In the genomic region with DNA sequence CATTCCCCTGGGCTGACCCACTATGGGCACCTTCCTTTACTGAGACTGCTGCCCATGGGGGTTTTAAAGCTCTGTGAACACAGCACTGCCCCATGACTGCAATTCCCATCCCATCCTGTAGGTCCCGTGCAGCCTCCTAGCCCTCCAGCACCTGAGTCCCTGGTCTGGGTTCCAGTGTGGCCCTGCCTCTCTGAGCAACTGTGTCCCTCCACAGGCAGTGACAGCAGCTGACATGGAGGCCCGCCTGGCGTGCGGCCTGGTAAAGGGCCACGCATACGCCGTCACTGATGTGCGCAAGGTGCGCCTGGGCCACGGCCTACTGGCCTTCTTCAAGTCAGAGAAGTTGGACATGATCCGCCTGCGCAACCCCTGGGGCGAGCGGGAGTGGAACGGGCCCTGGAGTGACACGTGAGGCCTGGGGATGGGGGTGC, we compare ENCODE assay signal across 14 cellular contexts. TPM values are rescaled to one million over a fixed set of nuclear protein-coding genes. Genes with fewer than 3 reads are reported as not detected.
DNase-seq lines count a peak whose midpoint lies in the region; ATAC-seq, FAIRE-seq and TF ChIP-seq lines count a peak whose summit lies in the region.
"Had no signal": no experiment of that assay in that cellular context is flagged by ENCODE, and none has a peak within 500 bp of the region (broad histone marks: within the 10 kb centered on the region; RNA-seq: fewer than 3 reads in every experiment).

No MANE protein-coding gene starts in this region.

- 93% methylated on average over 11 of the region's 16 CpGs; no CpG with 5 or more reads in 1 of the 2 experiments for WGBS in IMR-90 (ENCODE audit: extremely low coverage in 2 of 2, insufficient read length in 1 of 2), 2 experiments
- 31% methylated on average over 16 of the region's 16 CpGs for WGBS in K562 (ENCODE audit: insufficient coverage, low coverage, missing lambda C conversion rate)
- WGBS in mesenchymal stem cell, result 97% methylated on average over 16 of the region's 16 CpGs

- no peak overlapping the region for H3K4me2 ChIP-seq in IMR-90 (ENCODE audit: low read depth, low read length)
- no peak overlapping the region for H3K4me2 ChIP-seq in K562 (ENCODE audit: insufficient read depth, low read length)
- H3K4me2 ChIP-seq in mesenchymal stem cell (ENCODE audit: low read length, poor library complexity, severe bottlenecking), result no peak overlapping the region

- H3K79me2 ChIP-seq in K562 (ENCODE audit: control insufficient read depth, insufficient read depth, low read length), result no peaks in the 10 kb centered on the region

- H4K91ac ChIP-seq in IMR-90 (ENCODE audit: insufficient read depth, low read depth, low read length), result no peak overlapping the region
- peak overlapping the region; percentile 35 for H4K91ac ChIP-seq in mesenchymal stem cell (ENCODE audit: low read length)

- ATAC-seq in IMR-90 (ENCODE audit: low read depth), result no peak
- ATAC-seq in K562, result peak; percentile 85
- no peak for ATAC-seq in lower lobe of right lung
- no peak for ATAC-seq in HG03571 (IDR thresholded peaks at IDR 0.05; ENCODE audit: unreplicated experiment)

- BruUV-seq in IMR-90 (replicated peaks; lab: Mats Ljungman, UMichigan) (no TSS peak), K562 (replicated peaks; lab: Mats Ljungman, UMichigan) (no TSS peak)

- no peak for TF ChIP-seq RAD21 in IMR-90 (IDR thresholded peaks at IDR 0.05; ENCODE audit: low read length)
- TF ChIP-seq RAD21 in K562 (CRISPR knock-in tag; conservative IDR thresholded peaks at IDR 0.05 in 1 of 2, IDR thresholded peaks at IDR 0.05 in 1 of 2), result no peak

- H3K27ac ChIP-seq in IMR-90 (ENCODE audit: insufficient read depth, low read length), result no peak overlapping the region
- no peak overlapping the region for H3K27ac ChIP-seq in K562 (ENCODE audit: extremely low read depth, low read depth, low read length)
- H3K27ac ChIP-seq in mesenchymal stem cell (ENCODE audit: low read length, poor library complexity, severe bottlenecking), result no peak overlapping the region
- no peak overlapping the region for H3K27ac ChIP-seq in lower lobe of right lung
- H3K27ac ChIP-seq: SK-N-MC had no signal

- H3K23ac ChIP-seq in IMR-90 (ENCODE audit: low read depth, low read length), result no peak overlapping the region
- H3K23ac ChIP-seq in mesenchymal stem cell (ENCODE audit: low read length in 2 of 2), result no peak overlapping the region

- no peak for TF ChIP-seq EP300 in K562 (IDR thresholded peaks at IDR 0.05; ENCODE audit: low read length)

- H3K18ac ChIP-seq in IMR-90 (ENCODE audit: low read depth, low read length) (no peak overlapping the region), mesenchymal stem cell (ENCODE audit: low read depth in 1 of 2, low read length in 2 of 2) (no peak overlapping the region)

- H3K9me3 ChIP-seq in IMR-90 (ENCODE audit: control insufficient read depth, insufficient read depth, low read length) (no peaks in the 10 kb centered on the region), K562 (replicated peaks; ENCODE audit: control insufficient read depth, insufficient read depth, low read depth, low read length) (no peaks in the 10 kb centered on the region), mesenchymal stem cell (ENCODE audit: control insufficient read depth, low read length) (no peaks in the 10 kb centered on the region), lower lobe of right lung (no peaks in the 10 kb centered on the region)

- DNase-seq in ELR (ENCODE audit: low read depth) (peak; percentile 31), IMR-90 (no peak), K562 (ENCODE audit: extremely low read depth in 1 of 4, low spot score in 3 of 4) (peak; percentile 30 to 51 (median 48)), mesenchymal stem cell (no peak), retina (no peak), lower lobe of right lung (no peak)
- DNase-seq: activated CD4-positive, alpha-beta T cell treated with anti-CD3 and anti-CD28 coated beads, Interleukin-2, amount 50 U/mL, for 48 hours; NCI-H446 treated with DMSO at 0.1 percent for 48 hours; trophoblast cell had no signal

- FAIRE-seq in K562 (lab: Jason Lieb, UNC), result peak; percentile 56

- H3K36me3 ChIP-seq in IMR-90 (ENCODE audit: control insufficient read depth, insufficient read depth, low read length) (peaks cover 21% of the 10 kb centered on the region; the same call in 1 of the 2 replicates), K562 (ENCODE audit: control insufficient read depth, insufficient read depth, low read length) (no peaks in the 10 kb centered on the region), mesenchymal stem cell (ENCODE audit: control insufficient read depth in 1 of 2, insufficient read depth in 2 of 2, low read depth in 1 of 2, low read length in 2 of 2) (peaks cover 48 to 51% of the 10 kb centered on the region in 2 experiments), lower lobe of right lung (peaks cover 8% of the 10 kb centered on the region)

- H3K4ac ChIP-seq in IMR-90 (ENCODE audit: low read depth, low read length) (no peak overlapping the region), mesenchymal stem cell (ENCODE audit: low read depth in 1 of 2, low read length in 2 of 2) (no peak overlapping the region)

- H4K8ac ChIP-seq in IMR-90 (ENCODE audit: low read depth in 2 of 2, low read length in 2 of 2), result no peak overlapping the region
- H4K8ac ChIP-seq in mesenchymal stem cell (ENCODE audit: low read length), result no peak overlapping the region

- no peak overlapping the region for H2AFZ ChIP-seq in IMR-90 (replicated peaks; ENCODE audit: low read length, poor library complexity)
- no peak overlapping the region for H2AFZ ChIP-seq in K562 (ENCODE audit: low read depth, low read length)
- no peak overlapping the region for H2AFZ ChIP-seq in mesenchymal stem cell (ENCODE audit: low read depth, low read length)

- H3K56ac ChIP-seq in IMR-90 (ENCODE audit: extremely low read depth, insufficient read depth, low read length), result no peak overlapping the region

- TF ChIP-seq CTCF in IMR-90 (conservative IDR thresholded peaks at IDR 0.05; ENCODE audit: low read depth, low read length), result no peak
- TF ChIP-seq CTCF in K562 (IDR thresholded peaks at IDR 0.05 in 2 of 3, conservative IDR thresholded peaks at IDR 0.05 in 1 of 3; ENCODE audit: insufficient read depth in 2 of 3, low read depth in 1 of 3, low read length in 3 of 3), result peak; percentile 35 to 47 (median 38); a peak in 5 of 6 replicates
- no peak for TF ChIP-seq CTCF in lower lobe of right lung (IDR thresholded peaks at IDR 0.05)

- intact Hi-C loops in IMR-90 (cut with micrococcal nuclease) (no loop called here), K562 (cut with micrococcal nuclease) (no loop called here), lower lobe of right lung (cut with DNase I) (no loop called here)

- H2BK15ac ChIP-seq in IMR-90 (ENCODE audit: low read depth, low read length) (no peak overlapping the region), mesenchymal stem cell (ENCODE audit: low read depth, poor library complexity, severe bottlenecking) (no peak overlapping the region)

- H3K9me1 ChIP-seq in IMR-90 (ENCODE audit: insufficient read depth, low read length) (peaks cover 3% of the 10 kb centered on the region), K562 (ENCODE audit: control insufficient read depth, insufficient read depth, low read length) (no peaks in the 10 kb centered on the region)

- H3K4me3 ChIP-seq in IMR-90 (ENCODE audit: insufficient read depth, low read depth, low read length), result no peak overlapping the region
- no peak overlapping the region for H3K4me3 ChIP-seq in K562
- H3K4me3 ChIP-seq in mesenchymal stem cell (ENCODE audit: insufficient read depth in 1 of 2, low read depth in 1 of 2, low read length in 2 of 2), result no peak overlapping the region
- H3K4me3 ChIP-seq in lower lobe of right lung, result no peak overlapping the region
- H3K4me3 ChIP-seq: SK-N-MC had no signal

- H3K27me3 ChIP-seq in IMR-90 (ENCODE audit: control insufficient read depth, insufficient read depth, low read length) (no peaks in the 10 kb centered on the region), K562 (ENCODE audit: control insufficient read depth in 2 of 2, insufficient read depth in 2 of 2, low read length in 2 of 2) (peaks cover 11 to 80% of the 10 kb centered on the region in 2 experiments; a peak in 3 of 5 replicates), mesenchymal stem cell (ENCODE audit: control insufficient read depth in 1 of 2, insufficient read depth in 1 of 2, low read length in 2 of 2) (no peaks in the 10 kb centered on the region), lower lobe of right lung (ENCODE audit: low read depth) (no peaks in the 10 kb centered on the region)

- POLR2A ChIA-PET in IMR-90 (lab: Charles Lee; ENCODE audit: unreplicated experiment) (no interaction called here), K562 (lab: Yijun Ruan, JAX) (interaction anchor here (0.6 kb wide), 2 partner anchors 354 to 1447 kb away, joined by 3 read pairs; no protein-coding TSS in a partner anchor)

- dilution Hi-C loops in IMR-90 (cut with HindIII; ENCODE audit: low sequenced_read_pairs, unreplicated experiment), result no loop called here

- no peak overlapping the region for H2BK5ac ChIP-seq in IMR-90 (ENCODE audit: low read depth, low read length, poor library complexity, severe bottlenecking)
- no peak overlapping the region for H2BK5ac ChIP-seq in mesenchymal stem cell (ENCODE audit: low read depth, low read length, poor library complexity, severe bottlenecking)

- in situ Hi-C loops in IMR-90 (cut with MboI; ENCODE audit: low sequenced_read_pairs), result no loop called here
- in situ Hi-C loops in K562 (cut with MboI), result no loop called here

- no peak overlapping the region for H2BK20ac ChIP-seq in IMR-90 (ENCODE audit: low read depth, low read length)

- CTCF ChIA-PET in IMR-90 (lab: Yijun Ruan, JAX) (interaction anchor here (2.4 kb wide), 1 partner anchor 12 kb away, joined by 6 read pairs; no protein-coding TSS in a partner anchor), K562 (lab: Yijun Ruan, JAX; ENCODE audit: low intra/inter-chr PET ratio) (interaction anchor here (3.8 kb wide), 1 partner anchor 69 kb away, joined by 25 read pairs; no protein-coding TSS in a partner anchor)

- H3K79me1 ChIP-seq in IMR-90 (ENCODE audit: low read depth in 1 of 2, low read length in 2 of 2) (no peaks in the 10 kb centered on the region), mesenchymal stem cell (replicated peaks; ENCODE audit: low read length, poor library complexity, severe bottlenecking) (peaks cover 6% of the 10 kb centered on the region)

- H3K14ac ChIP-seq in IMR-90 (replicated peaks; ENCODE audit: low read depth, low read length) (no peak overlapping the region), mesenchymal stem cell (ENCODE audit: low read length in 2 of 2) (no peak overlapping the region)

- TF ChIP-seq POLR2A in IMR-90 (IDR thresholded peaks at IDR 0.05; ENCODE audit: low read depth, low read length) (no peak), K562 (conservative IDR thresholded peaks at IDR 0.05) (no peak)

- H2AK5ac ChIP-seq in IMR-90 (ENCODE audit: low read depth, low read length) (no peak overlapping the region), mesenchymal stem cell (ENCODE audit: low read length, severe bottlenecking) (no peak overlapping the region)

- peak overlapping the region; percentile 34 for H2AK9ac ChIP-seq in IMR-90 (replicated peaks; ENCODE audit: low read depth, low read length, poor library complexity)

- H2BK120ac ChIP-seq in IMR-90 (ENCODE audit: low read depth, low read length) (no peak overlapping the region), mesenchymal stem cell (ENCODE audit: low read depth, low read length) (no peak overlapping the region)

- H4K20me1 ChIP-seq in IMR-90 (ENCODE audit: insufficient read depth, low read length), result no peaks in the 10 kb centered on the region; the same call in 1 of the 2 replicates
- H4K20me1 ChIP-seq in K562 (replicated peaks; ENCODE audit: control insufficient read depth, insufficient read depth, low read length), result no peaks in the 10 kb centered on the region; the same call in 1 of the 2 replicates

- no peak overlapping the region for H4K5ac ChIP-seq in IMR-90 (ENCODE audit: low read depth, low read length)

- no peak overlapping the region for H3K9ac ChIP-seq in IMR-90 (ENCODE audit: low read depth, low read length)
- 0 out of 4 replicates have a peak overlapping the region, but pooled peaks of 1 of the 2 experiments have one; percentile 40 for H3K9ac ChIP-seq in K562 (ENCODE audit: insufficient read depth in 1 of 2, low read depth in 2 of 2, low read length in 2 of 2)
- no peak overlapping the region for H3K9ac ChIP-seq in mesenchymal stem cell (ENCODE audit: low read length)

- no peaks in the 10 kb centered on the region for H3K4me1 ChIP-seq in IMR-90 (ENCODE audit: control insufficient read depth, insufficient read depth, low read length)
- peaks cover 0 to 13% of the 10 kb centered on the region in 2 experiments; a peak in 2 of 5 replicates for H3K4me1 ChIP-seq in K562 (replicated peaks in 1 of 2; ENCODE audit: control insufficient read depth in 2 of 2, insufficient read depth in 2 of 2, low read length in 2 of 2)
- H3K4me1 ChIP-seq in mesenchymal stem cell (ENCODE audit: control insufficient read depth, insufficient read depth, low read depth, low read length), result peaks cover 18% of the 10 kb centered on the region
- no peaks in the 10 kb centered on the region for H3K4me1 ChIP-seq in lower lobe of right lung

- no peak overlapping the region for H2BK12ac ChIP-seq in mesenchymal stem cell (ENCODE audit: low read length in 2 of 2)

RNA-seq across cellular contexts. Expression of gene OMP, which starts 12.6 kb away (rescaled TPM):
- total RNA-seq in IMR-90 (2012; rRNA removed) (not detected in 2 replicates), K562 (2014; rRNA removed) (not detected in 2 replicates), K562 (2014; rRNA removed; fragmentation: Illumina TruSeq; extraction: Trizol) (not detected in 2 replicates), K562 (2015; rRNA removed; fragmentation: Illumina TruSeq; extraction: Trizol) (not detected in 2 replicates), K562 (2021) (not detected in 2 replicates), lower lobe of right lung (not detected)
- polyA plus RNA-seq in IMR-90 (2012; rRNA removed) (0.27 and 0.46 TPM in 2 replicates), K562 (2011; rRNA removed) (not detected in 2 replicates), K562 (2014; fragmentation: Illumina TruSeq; extraction: Trizol) (not detected in 2 replicates), K562 (2014; fragmentation: Nextera tagmentation; extraction: Ambion mirVana) (not detected), K562 (2014; rRNA removed) (not detected in 2 replicates)
- polyA plus RNA-seq in IMR-90 (2012; cell fraction: cytosol; rRNA removed), result 0.19 TPM in 1 of 2 replicates, not detected in the other
- polyA plus RNA-seq in IMR-90 (2012; cell fraction: nucleus; rRNA removed; ENCODE audit: low replicate concordance), result 0.71 and 1.6 TPM in 2 replicates
- total RNA-seq in K562 (2011; cell fraction: chromatin; rRNA removed; ENCODE audit: low replicate concordance), result 2.0 and 3.9 TPM in 2 replicates
- total RNA-seq in K562 (2011; cell fraction: nucleolus; rRNA removed), result 2.4 and 4.2 TPM in 2 replicates
- total RNA-seq in K562 (2011; cell fraction: nucleoplasm; rRNA removed), result 1.1 and 1.8 TPM in 2 replicates
- polyA plus RNA-seq in K562 (2011; cell fraction: cytosol; rRNA removed), result not detected in 2 replicates
- polyA plus RNA-seq in K562 (2011; cell fraction: nucleus; rRNA removed), result 0.74 and 0.86 TPM in 2 replicates
- 0.33 TPM in 1 of 2 replicates, not detected in the other for polyA plus RNA-seq in K562 (2012)
- polyA minus RNA-seq in K562 (2011; rRNA and poly(A)+ RNA removed), result not detected in 2 replicates
- polyA minus RNA-seq in K562 (2011; cell fraction: cytosol; rRNA and poly(A)+ RNA removed), result not detected in 2 replicates
- polyA minus RNA-seq in K562 (2011; cell fraction: nucleus; rRNA and poly(A)+ RNA removed), result 1.4 TPM in 1 of 2 replicates, not detected in the other
- polyA plus RNA-seq in mesenchymal stem cell (2013, experiment 1 of 2), result 0.19 TPM
- polyA plus RNA-seq in mesenchymal stem cell (2013, experiment 2 of 2), result not detected
- total RNA-seq: activated naive CD4-positive, alpha-beta T cell treated with anti-CD3 and anti-CD28 coated beads, Interleukin-2, amount 50 U/mL, for 72 hours; dermis microvascular lymphatic vessel endothelial cell; lung microvascular endothelial cell had no signal

RNA-seq across cellular contexts. Expression of gene MYO7A, which starts 12.8 kb away (rescaled TPM):
- total RNA-seq in IMR-90 (2012; rRNA removed) (under 0.01 TPM in 1 of 2 replicates, not detected in the other), K562 (2014; rRNA removed) (0.04 and 0.09 TPM in 2 replicates), K562 (2014; rRNA removed; fragmentation: Illumina TruSeq; extraction: Trizol) (0.04 TPM in 1 of 2 replicates, not detected in the other), K562 (2015; rRNA removed; fragmentation: Illumina TruSeq; extraction: Trizol) (0.07 TPM in 1 of 2 replicates, not detected in the other), K562 (2021) (0.07 and 0.11 TPM in 2 replicates), lower lobe of right lung (5.5 TPM)
- polyA plus RNA-seq in IMR-90 (2012; rRNA removed) (0.01 and 0.02 TPM in 2 replicates), K562 (2011; rRNA removed) (0.10 and 0.14 TPM in 2 replicates), K562 (2014; fragmentation: Illumina TruSeq; extraction: Trizol) (0.03 and 0.06 TPM in 2 replicates), K562 (2014; fragmentation: Nextera tagmentation; extraction: Ambion mirVana) (under 1 TPM in 1 of 2 experiments, not detected in 1; 0.01 TPM), K562 (2014; rRNA removed) (0.11 TPM in 1 of 2 replicates, not detected in the other)
- polyA plus RNA-seq in IMR-90 (2012; cell fraction: cytosol; rRNA removed), result 0.02 and 0.05 TPM in 2 replicates
- polyA plus RNA-seq in IMR-90 (2012; cell fraction: nucleus; rRNA removed; ENCODE audit: low replicate concordance), result 0.23 and 0.24 TPM in 2 replicates
- 1.1 and 2.5 TPM in 2 replicates for total RNA-seq in K562 (2011; cell fraction: chromatin; rRNA removed; ENCODE audit: low replicate concordance)
- 0.79 and 1.0 TPM in 2 replicates for total RNA-seq in K562 (2011; cell fraction: nucleolus; rRNA removed)
- 0.53 and 0.73 TPM in 2 replicates for total RNA-seq in K562 (2011; cell fraction: nucleoplasm; rRNA removed)
- 0.13 and 0.19 TPM in 2 replicates for polyA plus RNA-seq in K562 (2011; cell fraction: cytosol; rRNA removed)
- polyA plus RNA-seq in K562 (2011; cell fraction: nucleus; rRNA removed), result 1.0 and 1.3 TPM in 2 replicates
- 0.04 and 0.35 TPM in 2 replicates for polyA plus RNA-seq in K562 (2012)
- polyA minus RNA-seq in K562 (2011; rRNA and poly(A)+ RNA removed), result 0.11 and 0.21 TPM in 2 replicates
- not detected in 2 replicates for polyA minus RNA-seq in K562 (2011; cell fraction: cytosol; rRNA and poly(A)+ RNA removed)
- polyA minus RNA-seq in K562 (2011; cell fraction: nucleus; rRNA and poly(A)+ RNA removed), result 0.22 and 0.40 TPM in 2 replicates
- 0.04 TPM for polyA plus RNA-seq in mesenchymal stem cell (2013, experiment 1 of 2)
- 0.03 TPM for polyA plus RNA-seq in mesenchymal stem cell (2013, experiment 2 of 2)

RNA-seq across cellular contexts. Expression of gene CAPN5, which starts 48.4 kb away (rescaled TPM):
- total RNA-seq in IMR-90 (2012; rRNA removed) (8.1 TPM in 2 replicates), K562 (2014; rRNA removed) (0.36 TPM in 1 of 2 replicates, not detected in the other), K562 (2014; rRNA removed; fragmentation: Illumina TruSeq; extraction: Trizol) (0.04 TPM in 1 of 2 replicates, not detected in the other), K562 (2015; rRNA removed; fragmentation: Illumina TruSeq; extraction: Trizol) (0.14 TPM in 1 of 2 replicates, not detected in the other), K562 (2021) (0.40 and 0.44 TPM in 2 replicates), lower lobe of right lung (7.2 TPM)
- polyA plus RNA-seq in IMR-90 (2012; rRNA removed) (24.0 and 26.9 TPM in 2 replicates), K562 (2011; rRNA removed) (0.43 and 1.7 TPM in 2 replicates), K562 (2014; fragmentation: Illumina TruSeq; extraction: Trizol) (0.13 and 0.44 TPM in 2 replicates), K562 (2014; fragmentation: Nextera tagmentation; extraction: Ambion mirVana) (not detected), K562 (2014; rRNA removed) (0.05 and 0.12 TPM in 2 replicates)
- polyA plus RNA-seq in IMR-90 (2012; cell fraction: cytosol; rRNA removed), result 13.0 and 28.2 TPM in 2 replicates
- polyA plus RNA-seq in IMR-90 (2012; cell fraction: nucleus; rRNA removed; ENCODE audit: low replicate concordance), result 72.1 and 107 TPM in 2 replicates
- total RNA-seq in K562 (2011; cell fraction: chromatin; rRNA removed; ENCODE audit: low replicate concordance), result 1.3 and 7.9 TPM in 2 replicates
- total RNA-seq in K562 (2011; cell fraction: nucleolus; rRNA removed), result 2.8 TPM in 2 replicates
- total RNA-seq in K562 (2011; cell fraction: nucleoplasm; rRNA removed), result 4.2 and 4.4 TPM in 2 replicates
- polyA plus RNA-seq in K562 (2011; cell fraction: cytosol; rRNA removed), result 0.49 and 0.81 TPM in 2 replicates
- 4.4 and 6.0 TPM in 2 replicates for polyA plus RNA-seq in K562 (2011; cell fraction: nucleus; rRNA removed)
- 1.00 and 1.3 TPM in 2 replicates for polyA plus RNA-seq in K562 (2012)
- polyA minus RNA-seq in K562 (2011; rRNA and poly(A)+ RNA removed), result 0.53 and 0.84 TPM in 2 replicates
- 0.86 and 3.5 TPM in 2 replicates for polyA minus RNA-seq in K562 (2011; cell fraction: cytosol; rRNA and poly(A)+ RNA removed)
- 1.5 and 3.6 TPM in 2 replicates for polyA minus RNA-seq in K562 (2011; cell fraction: nucleus; rRNA and poly(A)+ RNA removed)
- polyA plus RNA-seq in mesenchymal stem cell (2013, experiment 1 of 2), result 26.0 TPM
- polyA plus RNA-seq in mesenchymal stem cell (2013, experiment 2 of 2), result 25.0 TPM

Comparison
In these comparisons a context has a peak if more than half of its experiments do, and no peak if none do; other contexts are left out.
1. DNase-seq: peak in ELR (single experiment) and K562 (4 of 4); none in IMR-90 (single experiment), mesenchymal stem cell (single experiment), retina (single experiment) and lower lobe of right lung (single experiment).
2. CTCF ChIP-seq: peak in K562 (3 of 3); none in IMR-90 (single experiment) and lower lobe of right lung (single experiment).